In the genomic region with DNA sequence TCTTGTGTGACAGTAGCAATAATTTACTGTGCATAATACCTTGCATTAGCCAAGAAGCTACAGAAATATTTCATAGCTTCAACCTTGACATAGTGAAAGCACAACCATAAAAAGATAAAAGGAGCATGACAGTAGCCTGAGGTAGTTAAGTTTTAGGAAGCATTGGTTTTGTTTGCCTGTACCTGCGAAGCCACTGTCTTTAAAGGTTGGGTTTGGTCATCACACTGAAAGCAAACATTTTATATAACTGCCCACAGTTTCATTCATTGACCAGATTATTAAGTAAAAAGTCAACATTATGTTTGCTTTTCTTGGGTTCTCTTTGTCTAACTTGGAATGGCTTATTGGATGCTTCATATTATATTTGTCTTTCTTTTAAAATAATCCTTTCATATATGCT, we compare ENCODE assay signal across 32 cellular contexts.
"Had no signal": no experiment of that assay in that cellular context is flagged by ENCODE, and none has a peak within 500 bp of the region (broad histone marks: within the 10 kb centered on the region; RNA-seq: fewer than 3 reads in every experiment).

No MANE protein-coding gene starts in this region.

- ATAC-seq: activated CD4-positive, alpha-beta T cell treated with anti-CD3 and anti-CD28 coated beads for 36 hours; activated CD4-positive, CD25-positive, alpha-beta regulatory T cell treated with anti-CD3 and anti-CD28 coated beads, Interleukin-2, amount 50 U/mL, for 24 hours; activated CD8-positive, alpha-beta memory T cell treated with anti-CD3 and anti-CD28 coated beads, Interleukin-2, amount 10 ng/mL, durations not matched to agents 7 days and 5 days; activated CD8-positive, alpha-beta T cell treated with anti-CD3 and anti-CD28 coated beads, Interleukin-2, amount 10 ng/mL, durations not matched to agents 7 days and 5 days; activated naive CD8-positive, alpha-beta T cell treated with anti-CD3 and anti-CD28 coated beads, Interleukin-2, amount 50 U/mL, for 24 hours; WTC11 had no signal

- DNase-seq: activated CD4-positive, alpha-beta memory T cell treated with anti-CD3 and anti-CD28 coated beads, Interleukin-2, amount 10 ng/mL, durations not matched to agents 7 days and 5 days; activated CD4-positive, alpha-beta T cell treated with anti-CD3 and anti-CD28 coated beads for 1 hour; activated CD4-positive, alpha-beta T cell treated with anti-CD3 and anti-CD28 coated beads for 36 hours; activated CD4-positive, alpha-beta T cell treated with anti-CD3 and anti-CD28 coated beads for 48 hours; activated CD4-positive, alpha-beta T cell treated with anti-CD3 and anti-CD28 coated beads, Interleukin-2, amount 10 ng/mL, durations not matched to agents 7 days and 5 days; activated CD4-positive, alpha-beta T cell treated with anti-CD3 and anti-CD28 coated beads, Interleukin-2, amount 50 U/mL, for 48 hours; activated CD4-positive, CD25-positive, alpha-beta regulatory T cell; activated CD8-positive, alpha-beta memory T cell treated with anti-CD3 and anti-CD28 coated beads for 24 hours; activated CD8-positive, alpha-beta memory T cell treated with anti-CD3 and anti-CD28 coated beads, Interleukin-2, amount 10 ng/mL, durations not matched to agents 7 days and 5 days; activated CD8-positive, alpha-beta memory T cell treated with anti-CD3 and anti-CD28 coated beads, Interleukin-2, amount 50 U/mL, for 48 hours; activated CD8-positive, alpha-beta T cell treated with anti-CD3 and anti-CD28 coated beads, Interleukin-2, amount 10 ng/mL, durations not matched to agents 7 days and 5 days; activated effector memory CD4-positive, alpha-beta T cell treated with Interleukin-2 at 50 U/mL for 16 hours; activated gamma-delta T cell; activated naive CD4-positive, alpha-beta T cell treated with anti-CD3 and anti-CD28 coated beads, Interleukin-2, amount 10 ng/mL, durations not matched to agents 7 days and 5 days; activated naive CD4-positive, alpha-beta T cell treated with Interleukin-2 at 50 U/mL for 16 hours; activated naive CD8-positive, alpha-beta T cell treated with anti-CD3 and anti-CD28 coated beads, Interleukin-2, amount 10 ng/mL, durations not matched to agents 7 days and 5 days; activated naive CD8-positive, alpha-beta T cell treated with anti-CD3 and anti-CD28 coated beads, Interleukin-2, amount 50 U/mL, for 24 hours; activated T-cell treated with anti-CD3 and anti-CD28 coated beads, Interleukin-2, amount 50 U/mL, for 24 hours; activated T-cell treated with anti-CD3 and anti-CD28 coated beads, Interleukin-2, amount 50 U/mL, for 48 hours; amygdala; anterior cingulate cortex; caudate nucleus; cerebellar nuclear complex; T-helper 2 cell; T-helper 9 cell; WERI-Rb-1 had no signal

- H3K4me3 ChIP-seq: ascending aorta, cardiac muscle cell had no signal

- H3K27me3 ChIP-seq: ascending aorta, cardiac muscle cell had no signal

- H3K9me3 ChIP-seq: ascending aorta had no signal

- H3K4me1 ChIP-seq: ascending aorta had no signal

- H3K36me3 ChIP-seq: ascending aorta, cardiac muscle cell, WERI-Rb-1 had no signal

- FAIRE-seq: bronchial epithelial cell, TTC549 had no signal

- H3K27ac ChIP-seq: ascending aorta, cardiac muscle cell, WERI-Rb-1 had no signal
